11 cellular contexts compared by ENCODE assay signal in the genomic region with DNA sequence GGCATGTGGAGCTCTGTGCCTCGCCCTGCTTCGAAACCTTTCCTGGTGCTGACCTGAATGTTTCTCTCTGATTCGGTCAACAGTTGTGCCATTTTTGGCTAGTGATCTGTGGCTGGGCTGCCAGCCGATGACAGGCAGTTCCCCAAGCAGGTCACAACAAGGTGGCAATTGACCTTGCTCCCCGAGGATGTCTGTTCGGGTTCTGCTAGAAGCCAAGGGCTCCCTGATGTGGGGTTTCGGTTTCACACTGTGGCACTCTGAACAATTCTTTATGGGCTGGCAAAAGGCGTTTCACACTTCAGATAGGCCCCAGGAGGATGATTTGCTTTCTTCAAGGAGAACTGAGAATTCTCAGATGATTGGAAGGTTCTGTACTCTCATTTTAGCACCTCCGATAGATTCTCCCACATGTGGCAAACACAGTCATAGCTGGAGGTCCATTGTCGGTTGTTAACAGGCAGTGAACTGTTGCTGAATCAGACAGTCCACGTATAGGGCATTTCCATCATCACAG.
DNase-seq lines count a peak whose midpoint lies in the region; ATAC-seq lines count a peak whose summit lies in the region.
"Had no signal": no experiment of that assay in that cellular context is flagged by ENCODE, and none has a peak within 500 bp of the region (broad histone marks: within the 10 kb centered on the region; RNA-seq: fewer than 3 reads in every experiment).

No MANE protein-coding gene starts in this region.

- no peak overlapping the region for H3K27ac Mint-ChIP-seq in activated T-helper 2 cell treated with anti-CD3 and anti-CD28 coated beads, Interferon-gamma antibody, Interleukin-2, Interleukin-4, amounts not matched to agents 10 μg/mL and 5 μg/mL and 100 μg/mL, durations not matched to agents 14 hours and 24 hours and 36 hours

- H3K36me3 Mint-ChIP-seq in activated T-helper 2 cell treated with anti-CD3 and anti-CD28 coated beads, Interferon-gamma antibody, Interleukin-2, Interleukin-4, amounts not matched to agents 10 μg/mL and 5 μg/mL and 100 μg/mL, durations not matched to agents 14 hours and 24 hours and 36 hours (ENCODE audit: low read depth) = no peaks in the 10 kb centered on the region

- H3K9me3 Mint-ChIP-seq in activated T-helper 2 cell treated with anti-CD3 and anti-CD28 coated beads, Interferon-gamma antibody, Interleukin-2, Interleukin-4, amounts not matched to agents 10 μg/mL and 5 μg/mL and 100 μg/mL, durations not matched to agents 14 hours and 24 hours and 36 hours = no peaks in the 10 kb centered on the region

- no peak overlapping the region for H3K4me3 Mint-ChIP-seq in activated T-helper 2 cell treated with anti-CD3 and anti-CD28 coated beads, Interferon-gamma antibody, Interleukin-2, Interleukin-4, amounts not matched to agents 10 μg/mL and 5 μg/mL and 100 μg/mL, durations not matched to agents 14 hours and 24 hours and 36 hours (ENCODE audit: low read depth)
- H3K4me3 Mint-ChIP-seq: neural crest cell had no signal

- ATAC-seq in GM18511 (IDR thresholded peaks at IDR 0.05; ENCODE audit: unreplicated experiment) (peak; percentile 90), GM21381 (IDR thresholded peaks at IDR 0.05; ENCODE audit: unreplicated experiment) (peak; percentile 78), HG03175 (IDR thresholded peaks at IDR 0.05; ENCODE audit: unreplicated experiment) (peak; percentile 89), esophagus mucosa (peak; percentile 11)
- ATAC-seq: stimulated activated naive CD8-positive, alpha-beta T cell treated with anti-CD3 and anti-CD28 coated beads, Interleukin-15, Interleukin-2, amounts not matched to agents 100 U/mL and 50 U/mL, for 24 hours had no signal

- DNase-seq in NCI-H510A treated with DMSO at 0.1 percent for 48 hours (lab: John Stamatoyannopoulos, UW) = no peak
- no peak for DNase-seq in activated T-helper 2 cell treated with anti-CD3 and anti-CD28 coated beads, Interferon-gamma antibody, Interleukin-2, Interleukin-4, amounts not matched to agents 10 μg/mL and 5 μg/mL and 100 μg/mL, durations not matched to agents 14 hours and 24 hours and 36 hours (ENCODE audit: low spot score)
- DNase-seq in DMS79 (lab: John Stamatoyannopoulos, UW) = no peak
- no peak for DNase-seq in H4 (ENCODE audit: low spot score)
- DNase-seq: GM23248; stimulated activated naive CD8-positive, alpha-beta T cell treated with anti-CD3 and anti-CD28 coated beads, Interleukin-15, Interleukin-2, amounts not matched to agents 100 U/mL and 50 U/mL, for 24 hours had no signal

- no peaks in the 10 kb centered on the region for H3K27me3 Mint-ChIP-seq in activated T-helper 2 cell treated with anti-CD3 and anti-CD28 coated beads, Interferon-gamma antibody, Interleukin-2, Interleukin-4, amounts not matched to agents 10 μg/mL and 5 μg/mL and 100 μg/mL, durations not matched to agents 14 hours and 24 hours and 36 hours (ENCODE audit: low read depth)

- no peaks in the 10 kb centered on the region for H3K4me1 Mint-ChIP-seq in activated T-helper 2 cell treated with anti-CD3 and anti-CD28 coated beads, Interferon-gamma antibody, Interleukin-2, Interleukin-4, amounts not matched to agents 10 μg/mL and 5 μg/mL and 100 μg/mL, durations not matched to agents 14 hours and 24 hours and 36 hours (ENCODE audit: low read depth)
- H3K4me1 Mint-ChIP-seq: neural crest cell had no signal

- intact Hi-C loops in activated T-helper 2 cell treated with anti-CD3 and anti-CD28 coated beads, Interferon-gamma antibody, Interleukin-2, Interleukin-4, amounts not matched to agents 10 μg/mL and 5 μg/mL and 100 μg/mL, durations not matched to agents 14 hours and 24 hours and 36 hours (cut with micrococcal nuclease) = no loop called here

Comparison
In these comparisons a context has a peak if more than half of its experiments do, and no peak if none do; other contexts are left out.
1. ATAC-seq: peak in every context shown above with its lines; median percentile 90 in GM18511; 89 in HG03175; 78 in GM21381; 11 in esophagus mucosa.